ENCODE assay signal across 1 cellular context in the genomic region with DNA sequence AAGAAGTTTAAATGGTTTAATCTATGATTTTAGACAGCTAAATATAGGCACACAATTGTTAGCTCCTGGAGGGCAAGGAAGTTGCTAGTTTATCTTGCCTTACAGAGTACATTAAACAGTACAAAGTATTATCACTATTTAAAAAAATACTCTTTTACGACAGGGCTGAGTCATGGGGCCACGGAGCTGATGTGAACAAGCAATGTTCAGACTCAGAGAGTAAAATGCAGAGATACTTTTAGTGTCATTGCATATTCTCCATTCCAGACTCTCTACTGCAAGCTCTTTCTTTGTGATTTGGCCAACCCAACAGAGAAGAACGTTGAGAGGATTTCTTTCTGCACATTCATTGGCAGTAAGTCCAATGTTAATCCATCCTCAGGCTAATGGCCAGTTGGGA.
TF ChIP-seq lines count a peak whose summit lies in the region.

No MANE protein-coding gene starts in this region.

TF ChIP-seq in endothelial cell of umbilical vein, 7 proteins besides CTCF, POLR2A, EP300 and RAD21:
- TF ChIP-seq FOS (IDR thresholded peaks at IDR 0.05; ENCODE audit: borderline replicate concordance, insufficient read depth, low read length) (peak; percentile 56), JUN (IDR thresholded peaks at IDR 0.05; ENCODE audit: borderline replicate concordance, insufficient read depth, insufficient read length, low read depth) (no peak)
